Comparison of ENCODE assay signal across 7 cellular contexts in genomic region chr10:10096898-10097297, GRCh38.
"Had no signal": no experiment of that assay in that cellular context is flagged by ENCODE, and none has a peak within 500 bp of the region (broad histone marks: within the 10 kb centered on the region; RNA-seq: fewer than 3 reads in every experiment).

No MANE protein-coding gene starts in this region.

- FAIRE-seq: GM12878, GM12891, GM12892, GM18507, GM19239 had no signal

- H3K4me3 ChIP-seq: GM12878 had no signal

- DNase-seq: GDM1, GF-D8 had no signal

- ATAC-seq: GM12878 had no signal
